ENCODE assay signal across 1 cellular context in genomic region chr1:8152731-8153702, GRCh38.
TF ChIP-seq lines count a peak whose summit lies in the region.

No MANE protein-coding gene starts in this region.

TF ChIP-seq in H1, 55 proteins besides CTCF, POLR2A, EP300 and RAD21:
- TF ChIP-seq, protein P1, sequence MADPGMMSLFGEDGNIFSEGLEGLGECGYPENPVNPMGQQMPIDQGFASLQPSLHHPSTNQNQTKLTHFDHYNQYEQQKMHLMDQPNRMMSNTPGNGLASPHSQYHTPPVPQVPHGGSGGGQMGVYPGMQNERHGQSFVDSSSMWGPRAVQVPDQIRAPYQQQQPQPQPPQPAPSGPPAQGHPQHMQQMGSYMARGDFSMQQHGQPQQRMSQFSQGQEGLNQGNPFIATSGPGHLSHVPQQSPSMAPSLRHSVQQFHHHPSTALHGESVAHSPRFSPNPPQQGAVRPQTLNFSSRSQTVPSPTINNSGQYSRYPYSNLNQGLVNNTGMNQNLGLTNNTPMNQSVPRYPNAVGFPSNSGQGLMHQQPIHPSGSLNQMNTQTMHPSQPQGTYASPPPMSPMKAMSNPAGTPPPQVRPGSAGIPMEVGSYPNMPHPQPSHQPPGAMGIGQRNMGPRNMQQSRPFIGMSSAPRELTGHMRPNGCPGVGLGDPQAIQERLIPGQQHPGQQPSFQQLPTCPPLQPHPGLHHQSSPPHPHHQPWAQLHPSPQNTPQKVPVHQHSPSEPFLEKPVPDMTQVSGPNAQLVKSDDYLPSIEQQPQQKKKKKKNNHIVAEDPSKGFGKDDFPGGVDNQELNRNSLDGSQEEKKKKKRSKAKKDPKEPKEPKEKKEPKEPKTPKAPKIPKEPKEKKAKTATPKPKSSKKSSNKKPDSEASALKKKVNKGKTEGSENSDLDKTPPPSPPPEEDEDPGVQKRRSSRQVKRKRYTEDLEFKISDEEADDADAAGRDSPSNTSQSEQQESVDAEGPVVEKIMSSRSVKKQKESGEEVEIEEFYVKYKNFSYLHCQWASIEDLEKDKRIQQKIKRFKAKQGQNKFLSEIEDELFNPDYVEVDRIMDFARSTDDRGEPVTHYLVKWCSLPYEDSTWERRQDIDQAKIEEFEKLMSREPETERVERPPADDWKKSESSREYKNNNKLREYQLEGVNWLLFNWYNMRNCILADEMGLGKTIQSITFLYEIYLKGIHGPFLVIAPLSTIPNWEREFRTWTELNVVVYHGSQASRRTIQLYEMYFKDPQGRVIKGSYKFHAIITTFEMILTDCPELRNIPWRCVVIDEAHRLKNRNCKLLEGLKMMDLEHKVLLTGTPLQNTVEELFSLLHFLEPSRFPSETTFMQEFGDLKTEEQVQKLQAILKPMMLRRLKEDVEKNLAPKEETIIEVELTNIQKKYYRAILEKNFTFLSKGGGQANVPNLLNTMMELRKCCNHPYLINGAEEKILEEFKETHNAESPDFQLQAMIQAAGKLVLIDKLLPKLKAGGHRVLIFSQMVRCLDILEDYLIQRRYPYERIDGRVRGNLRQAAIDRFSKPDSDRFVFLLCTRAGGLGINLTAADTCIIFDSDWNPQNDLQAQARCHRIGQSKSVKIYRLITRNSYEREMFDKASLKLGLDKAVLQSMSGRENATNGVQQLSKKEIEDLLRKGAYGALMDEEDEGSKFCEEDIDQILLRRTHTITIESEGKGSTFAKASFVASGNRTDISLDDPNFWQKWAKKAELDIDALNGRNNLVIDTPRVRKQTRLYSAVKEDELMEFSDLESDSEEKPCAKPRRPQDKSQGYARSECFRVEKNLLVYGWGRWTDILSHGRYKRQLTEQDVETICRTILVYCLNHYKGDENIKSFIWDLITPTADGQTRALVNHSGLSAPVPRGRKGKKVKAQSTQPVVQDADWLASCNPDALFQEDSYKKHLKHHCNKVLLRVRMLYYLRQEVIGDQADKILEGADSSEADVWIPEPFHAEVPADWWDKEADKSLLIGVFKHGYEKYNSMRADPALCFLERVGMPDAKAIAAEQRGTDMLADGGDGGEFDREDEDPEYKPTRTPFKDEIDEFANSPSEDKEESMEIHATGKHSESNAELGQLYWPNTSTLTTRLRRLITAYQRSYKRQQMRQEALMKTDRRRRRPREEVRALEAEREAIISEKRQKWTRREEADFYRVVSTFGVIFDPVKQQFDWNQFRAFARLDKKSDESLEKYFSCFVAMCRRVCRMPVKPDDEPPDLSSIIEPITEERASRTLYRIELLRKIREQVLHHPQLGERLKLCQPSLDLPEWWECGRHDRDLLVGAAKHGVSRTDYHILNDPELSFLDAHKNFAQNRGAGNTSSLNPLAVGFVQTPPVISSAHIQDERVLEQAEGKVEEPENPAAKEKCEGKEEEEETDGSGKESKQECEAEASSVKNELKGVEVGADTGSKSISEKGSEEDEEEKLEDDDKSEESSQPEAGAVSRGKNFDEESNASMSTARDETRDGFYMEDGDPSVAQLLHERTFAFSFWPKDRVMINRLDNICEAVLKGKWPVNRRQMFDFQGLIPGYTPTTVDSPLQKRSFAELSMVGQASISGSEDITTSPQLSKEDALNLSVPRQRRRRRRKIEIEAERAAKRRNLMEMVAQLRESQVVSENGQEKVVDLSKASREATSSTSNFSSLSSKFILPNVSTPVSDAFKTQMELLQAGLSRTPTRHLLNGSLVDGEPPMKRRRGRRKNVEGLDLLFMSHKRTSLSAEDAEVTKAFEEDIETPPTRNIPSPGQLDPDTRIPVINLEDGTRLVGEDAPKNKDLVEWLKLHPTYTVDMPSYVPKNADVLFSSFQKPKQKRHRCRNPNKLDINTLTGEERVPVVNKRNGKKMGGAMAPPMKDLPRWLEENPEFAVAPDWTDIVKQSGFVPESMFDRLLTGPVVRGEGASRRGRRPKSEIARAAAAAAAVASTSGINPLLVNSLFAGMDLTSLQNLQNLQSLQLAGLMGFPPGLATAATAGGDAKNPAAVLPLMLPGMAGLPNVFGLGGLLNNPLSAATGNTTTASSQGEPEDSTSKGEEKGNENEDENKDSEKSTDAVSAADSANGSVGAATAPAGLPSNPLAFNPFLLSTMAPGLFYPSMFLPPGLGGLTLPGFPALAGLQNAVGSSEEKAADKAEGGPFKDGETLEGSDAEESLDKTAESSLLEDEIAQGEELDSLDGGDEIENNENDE (IDR thresholded peaks at IDR 0.05; ENCODE audit: insufficient replicate concordance, low read length) = no peak
- no peak for TF ChIP-seq ASH2L (IDR thresholded peaks at IDR 0.05; ENCODE audit: low read length)
- no peak for TF ChIP-seq ZNF274 (IDR thresholded peaks at IDR 0.05; ENCODE audit: borderline replicate concordance, extremely low read depth, low read length)
- no peak for TF ChIP-seq GTF2F1 (IDR thresholded peaks at IDR 0.05; ENCODE audit: borderline replicate concordance, low read depth, low read length)
- no peak for TF ChIP-seq BRCA1 (IDR thresholded peaks at IDR 0.05; ENCODE audit: low read depth, low read length)
- TF ChIP-seq KDM4A (IDR thresholded peaks at IDR 0.05; ENCODE audit: low read depth, low read length, severe bottlenecking) = no peak
- TF ChIP-seq TAF1 (IDR thresholded peaks at IDR 0.05; ENCODE audit: low read depth, low read length) = no peak
- no peak for TF ChIP-seq SAP30 (IDR thresholded peaks at IDR 0.05; ENCODE audit: insufficient read depth, insufficient replicate concordance, low read length)
- TF ChIP-seq CBX8 (IDR thresholded peaks at IDR 0.05; ENCODE audit: borderline replicate concordance, low read depth, low read length) = no peak
- TF ChIP-seq CHD1 (IDR thresholded peaks at IDR 0.05; ENCODE audit: low read depth, low read length) = no peak
- TF ChIP-seq JUN (IDR thresholded peaks at IDR 0.05; ENCODE audit: low read depth, low read length) = no peak
- TF ChIP-seq SP1 (IDR thresholded peaks at IDR 0.05; ENCODE audit: low read depth, low read length) = no peak
- no peak for TF ChIP-seq TEAD4 (IDR thresholded peaks at IDR 0.05; ENCODE audit: low read depth, low read length)
- TF ChIP-seq, protein P2, sequence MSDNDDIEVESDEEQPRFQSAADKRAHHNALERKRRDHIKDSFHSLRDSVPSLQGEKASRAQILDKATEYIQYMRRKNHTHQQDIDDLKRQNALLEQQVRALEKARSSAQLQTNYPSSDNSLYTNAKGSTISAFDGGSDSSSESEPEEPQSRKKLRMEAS (IDR thresholded peaks at IDR 0.05) = no peak
- no peak for TF ChIP-seq FOSL1 (IDR thresholded peaks at IDR 0.05; ENCODE audit: insufficient read depth, low read depth, low read length)
